In genomic region chr6:35797837-35798526, GRCh38 we compare ENCODE assay signal across 18 cellular contexts. TPM values are rescaled to one million over a fixed set of nuclear protein-coding genes. Genes with fewer than 3 reads are reported as not detected.
DNase-seq lines count a peak whose midpoint lies in the region; ATAC-seq and TF ChIP-seq lines count a peak whose summit lies in the region.
"Had no signal": no experiment of that assay in that cellular context is flagged by ENCODE, and none has a peak within 500 bp of the region (broad histone marks: within the 10 kb centered on the region; RNA-seq: fewer than 3 reads in every experiment).

No MANE protein-coding gene starts in this region.

- no peak overlapping the region for H2BK5ac ChIP-seq in mesendoderm (ENCODE audit: low read length)

- H3K79me1 ChIP-seq in mesendoderm (ENCODE audit: low read length), result no peaks in the 10 kb centered on the region

- TF ChIP-seq EP300 in SK-N-SH (IDR thresholded peaks at IDR 0.05; ENCODE audit: borderline replicate concordance in 1 of 2, low read depth in 1 of 2, low read length in 1 of 2), result no peak

- H3K4me3 ChIP-seq in SK-N-SH (ENCODE audit: low read depth in 2 of 2, low read length in 1 of 2) (no peak overlapping the region), body of pancreas (no peak overlapping the region), mesendoderm (ENCODE audit: low read length) (no peak overlapping the region), upper lobe of right lung (no peak overlapping the region), MG63 (no peak overlapping the region), breast epithelium (no peak overlapping the region)
- H3K4me3 ChIP-seq: Peyer's patch had no signal

- no peak overlapping the region for H3K23ac ChIP-seq in mesendoderm (ENCODE audit: low read length)

- H3K4me1 ChIP-seq in SK-N-SH (ENCODE audit: control insufficient read depth in 1 of 2, insufficient read depth in 2 of 2, low read depth in 1 of 2, low read length in 1 of 2) (no peaks in the 10 kb centered on the region), body of pancreas (peaks cover 46% of the 10 kb centered on the region), mesendoderm (ENCODE audit: control insufficient read depth, low read depth, low read length) (peaks cover 7% of the 10 kb centered on the region), upper lobe of right lung (no peaks in the 10 kb centered on the region), breast epithelium (no peaks in the 10 kb centered on the region)
- H3K4me1 ChIP-seq: Peyer's patch had no signal

- no peaks in the 10 kb centered on the region for H3F3A ChIP-seq in SK-N-SH (replicated peaks; ENCODE audit: insufficient read depth)

- H2AK5ac ChIP-seq in mesendoderm (ENCODE audit: low read length), result no peak overlapping the region

- H3K18ac ChIP-seq in mesendoderm (ENCODE audit: low read length), result no peak overlapping the region

- no peak overlapping the region for H2AFZ ChIP-seq in SK-N-SH (ENCODE audit: low read depth)

- H3K9me2 ChIP-seq in SK-N-SH, result no peaks in the 10 kb centered on the region

- no peak for TF ChIP-seq RAD21 in SK-N-SH (IDR thresholded peaks at IDR 0.05; ENCODE audit: low read length)

- intact Hi-C loops in body of pancreas (cut with DNase I), result no loop called here
- intact Hi-C loops in upper lobe of right lung (cut with DNase I), result loop anchor here (1.0 kb wide), 1 partner anchor 11 kb away; no protein-coding TSS in a partner anchor
- intact Hi-C loops in breast epithelium (cut with DNase I; ENCODE audit: low total_unique reads), result no loop called here

- H3K56ac ChIP-seq in mesendoderm (ENCODE audit: low read length), result peak overlapping the region; percentile 12

- 76% methylated on average over 7 of the region's 8 CpGs for WGBS in SK-N-SH (ENCODE audit: low lambda C conversion rate)
- 34 to 43% methylated on average over 8 of the region's 8 CpGs for WGBS in body of pancreas, 2 donors
- no CpG with 5 or more reads among the region's 8 CpGs for WGBS in mesendoderm (ENCODE audit: extremely low coverage, insufficient coverage, low lambda C conversion rate)

- no peak overlapping the region for H4K8ac ChIP-seq in mesendoderm (ENCODE audit: low read depth, low read length)

- CTCF ChIA-PET in SK-N-SH (lab: Yijun Ruan, JAX), result interaction anchor here (0.9 to 1.9 kb wide), 3 partner anchors 10 to 297 kb away, joined by 3 to 8 read pairs (median 3); no protein-coding TSS in a partner anchor

- TF ChIP-seq CTCF in SK-N-SH (IDR thresholded peaks at IDR 0.05) (no peak), body of pancreas (IDR thresholded peaks at IDR 0.05) (peak in 1 of 7 experiments; percentile 22), upper lobe of right lung (IDR thresholded peaks at IDR 0.05) (no peak), breast epithelium (IDR thresholded peaks at IDR 0.05) (no peak)

- H2BK15ac ChIP-seq in mesendoderm (replicated peaks; ENCODE audit: low read depth), result no peak overlapping the region

- H3K4me2 ChIP-seq in SK-N-SH (no peak overlapping the region), mesendoderm (ENCODE audit: low read length) (no peak overlapping the region)

- H3K9ac ChIP-seq in SK-N-SH (no peak overlapping the region), mesendoderm (ENCODE audit: low read length) (no peak overlapping the region)

- H3K27me3 ChIP-seq in SK-N-SH (ENCODE audit: insufficient read depth), result no peaks in the 10 kb centered on the region; the same call in none of the 2 replicates
- no peaks in the 10 kb centered on the region for H3K27me3 ChIP-seq in body of pancreas
- no peaks in the 10 kb centered on the region for H3K27me3 ChIP-seq in mesendoderm (ENCODE audit: insufficient read depth, low read length, poor library complexity)
- no peaks in the 10 kb centered on the region for H3K27me3 ChIP-seq in upper lobe of right lung
- H3K27me3 ChIP-seq in MG63, result no peaks in the 10 kb centered on the region
- no peaks in the 10 kb centered on the region for H3K27me3 ChIP-seq in breast epithelium
- H3K27me3 ChIP-seq: Peyer's patch had no signal

- no peak overlapping the region for H3K4ac ChIP-seq in mesendoderm (ENCODE audit: low read depth, low read length)

- no peak for TF ChIP-seq POLR2A in body of pancreas (IDR thresholded peaks at IDR 0.05)
- no peak for TF ChIP-seq POLR2A in breast epithelium (IDR thresholded peaks at IDR 0.05)

- POLR2A ChIA-PET in SK-N-SH (lab: Yijun Ruan, JAX), result interaction anchor here (1.2 kb wide), 1 partner anchor 12 kb away, joined by 3 read pairs; no protein-coding TSS in a partner anchor

- H3K27ac ChIP-seq in SK-N-SH (ENCODE audit: low read depth in 2 of 2, low read length in 1 of 2) (no peak overlapping the region), body of pancreas (peak overlapping the region; percentile 92 to 100 (median 97)), mesendoderm (ENCODE audit: low read depth, low read length) (no peak overlapping the region), upper lobe of right lung (no peak overlapping the region), breast epithelium (no peak overlapping the region)
- H3K27ac ChIP-seq: Peyer's patch had no signal

- peak; percentile 25 for DNase-seq in SK-N-SH
- peak; percentile 97 to 99 (median 98) for DNase-seq in body of pancreas
- DNase-seq in mesendoderm, result no peak
- DNase-seq in upper lobe of right lung, result no peak
- DNase-seq in activated naive CD4-positive, alpha-beta T cell treated with anti-CD3 and anti-CD28 coated beads, Interleukin-2, amount 50 U/mL, for 16 hours, result no peak
- DNase-seq in MG63, result no peak
- no peak for DNase-seq in breast epithelium (ENCODE audit: low spot score in 2 of 2)
- DNase-seq: C1 segment of cervical spinal cord, DMS153, HFFc6, Karpas-422, NCI-H1105 treated with DMSO at 0.1 percent for 48 hours, NCI-H1930, NCI-H510A, Peyer's patch, SHP77 had no signal

- H4K5ac ChIP-seq in mesendoderm (ENCODE audit: low read length), result no peak overlapping the region

- H3K9me3 ChIP-seq in SK-N-SH (no peaks in the 10 kb centered on the region), body of pancreas (no peaks in the 10 kb centered on the region), upper lobe of right lung (no peaks in the 10 kb centered on the region), MG63 (no peaks in the 10 kb centered on the region), breast epithelium (no peaks in the 10 kb centered on the region)
- H3K9me3 ChIP-seq: Peyer's patch had no signal

- H2BK120ac ChIP-seq in mesendoderm (ENCODE audit: low read depth, low read length), result no peak overlapping the region

- ATAC-seq in SK-N-SH treated with all-trans-retinoic acid at 6 μM for 48 hours (no peak), body of pancreas (peak; percentile 67), upper lobe of right lung (peak; percentile 29)

- H3K36me3 ChIP-seq in SK-N-SH (replicated peaks in 1 of 2; ENCODE audit: control insufficient read depth in 1 of 2, insufficient read depth in 2 of 2, low read length in 1 of 2), result no peaks in the 10 kb centered on the region
- H3K36me3 ChIP-seq in body of pancreas (replicated peaks in 1 of 2; ENCODE audit: insufficient read depth in 1 of 2, low read depth in 2 of 2), result peaks cover 0 to 10% of the 10 kb centered on the region in 2 donors
- H3K36me3 ChIP-seq in mesendoderm (ENCODE audit: control insufficient read depth, insufficient read depth, low read length), result no peaks in the 10 kb centered on the region
- no peaks in the 10 kb centered on the region for H3K36me3 ChIP-seq in upper lobe of right lung
- no peaks in the 10 kb centered on the region for H3K36me3 ChIP-seq in MG63
- no peaks in the 10 kb centered on the region for H3K36me3 ChIP-seq in breast epithelium
- H3K36me3 ChIP-seq: Peyer's patch had no signal

- H3K79me2 ChIP-seq in SK-N-SH (ENCODE audit: insufficient read depth) (no peaks in the 10 kb centered on the region), mesendoderm (ENCODE audit: control insufficient read depth, insufficient read depth, low read length) (no peaks in the 10 kb centered on the region)

- H4K20me1 ChIP-seq in SK-N-SH (ENCODE audit: insufficient read depth), result no peaks in the 10 kb centered on the region

TF ChIP-seq in SK-N-SH, 30 proteins besides CTCF, POLR2A, EP300 and RAD21 (continues in another document):
- TF ChIP-seq RXRA (IDR thresholded peaks at IDR 0.05; ENCODE audit: borderline replicate concordance, low read depth), result no peak
- TF ChIP-seq POLR2AphosphoS5 (IDR thresholded peaks at IDR 0.05; ENCODE audit: low read depth, low read length), result no peak

TF ChIP-seq in SK-N-SH treated with all-trans-retinoic acid at 6 μM for 48 hours, 23 proteins besides CTCF, POLR2A, EP300 and RAD21 (continues in another document):
- TF ChIP-seq ZNF565 (CRISPR knock-in tag; conservative IDR thresholded peaks at IDR 0.05; ENCODE audit: low read depth), result no peak

RNA-seq across cellular contexts. Expression of gene CLPS, which starts 0.9 kb away (rescaled TPM):
- polyA plus RNA-seq in SK-N-SH (2012; rRNA removed), result not detected in 2 replicates
- not detected in 2 replicates for polyA plus RNA-seq in SK-N-SH (2012; cell fraction: cytosol; rRNA removed)
- not detected in 2 replicates for polyA plus RNA-seq in SK-N-SH (2012; cell fraction: nucleus; rRNA removed)
- over 10,000 TPM; 21,261 to 26,491 TPM for total RNA-seq in body of pancreas
- not detected for polyA plus RNA-seq in mesendoderm (2013, experiment 1 of 2)
- polyA plus RNA-seq in mesendoderm (2013, experiment 2 of 2), result not detected
- total RNA-seq in upper lobe of right lung, result not detected
- total RNA-seq in MG63 (2014; rRNA removed; shearing (Covaris generic); ENCODE audit: low replicate concordance), result not detected in 2 replicates
- total RNA-seq in breast epithelium, result not detected
- total RNA-seq: A172, HFFc6, Peyer's patch had no signal

RNA-seq across cellular contexts. Expression of gene LHFPL5, which starts 7.2 kb away (rescaled TPM):
- polyA plus RNA-seq in SK-N-SH (2012; rRNA removed), result not detected in 2 replicates
- polyA plus RNA-seq in SK-N-SH (2012; cell fraction: cytosol; rRNA removed), result not detected in 2 replicates
- 0.02 TPM in 1 of 2 replicates, not detected in the other for polyA plus RNA-seq in SK-N-SH (2012; cell fraction: nucleus; rRNA removed)
- total RNA-seq in body of pancreas (1 to 10 TPM; 5.6 to 6.2 TPM), upper lobe of right lung (not detected), breast epithelium (not detected)
- polyA plus RNA-seq in mesendoderm (2013, experiment 1 of 2), result not detected
- polyA plus RNA-seq in mesendoderm (2013, experiment 2 of 2), result not detected
- not detected in 2 replicates for total RNA-seq in MG63 (2014; rRNA removed; shearing (Covaris generic); ENCODE audit: low replicate concordance)
- total RNA-seq: A172, HFFc6, Peyer's patch had no signal

RNA-seq across cellular contexts. Expression of gene CLPSL1, which starts 17.2 kb away (rescaled TPM):
- not detected in 2 replicates for polyA plus RNA-seq in SK-N-SH (2012; rRNA removed)
- polyA plus RNA-seq in SK-N-SH (2012; cell fraction: cytosol; rRNA removed), result not detected in 2 replicates
- not detected in 2 replicates for polyA plus RNA-seq in SK-N-SH (2012; cell fraction: nucleus; rRNA removed)
- total RNA-seq in body of pancreas (10 to 100 TPM in 1 of 2 donors, 1 to 10 TPM in 1; 7.8 to 11.9 TPM), upper lobe of right lung (not detected), breast epithelium (1 to 10 TPM in 1 of 3 donors, not detected in 2; 1.3 TPM)
- polyA plus RNA-seq in mesendoderm (2013, experiment 1 of 2), result not detected
- polyA plus RNA-seq in mesendoderm (2013, experiment 2 of 2), result not detected
- total RNA-seq in MG63 (2014; rRNA removed; shearing (Covaris generic); ENCODE audit: low replicate concordance), result not detected in 2 replicates
- total RNA-seq: A172, HFFc6, Peyer's patch had no signal

RNA-seq across cellular contexts. Expression of gene CLPSL2, which starts 21.6 kb away (rescaled TPM):
- polyA plus RNA-seq in SK-N-SH (2012; rRNA removed), result not detected in 2 replicates
- not detected in 2 replicates for polyA plus RNA-seq in SK-N-SH (2012; cell fraction: cytosol; rRNA removed)
- polyA plus RNA-seq in SK-N-SH (2012; cell fraction: nucleus; rRNA removed), result not detected in 2 replicates
- total RNA-seq in body of pancreas (not detected), upper lobe of right lung (not detected), breast epithelium (1 to 10 TPM in 1 of 3 donors, not detected in 2; 2.3 TPM)
- polyA plus RNA-seq in mesendoderm (2013, experiment 1 of 2), result 1.7 TPM
- 1.6 TPM for polyA plus RNA-seq in mesendoderm (2013, experiment 2 of 2)
- not detected in 2 replicates for total RNA-seq in MG63 (2014; rRNA removed; shearing (Covaris generic); ENCODE audit: low replicate concordance)
- total RNA-seq: HFFc6, Peyer's patch had no signal

Comparison
In these comparisons a context has a peak if more than half of its experiments do, and no peak if none do; other contexts are left out.
1. DNase-seq: peak in SK-N-SH (single experiment) and body of pancreas (4 of 4); none in mesendoderm (single experiment), upper lobe of right lung (single experiment), activated naive CD4-positive, alpha-beta T cell treated with anti-CD3 and anti-CD28 coated beads, Interleukin-2, amount 50 U/mL, for 16 hours (single experiment), MG63 (single experiment) and breast epithelium (0 of 2).
2. H3K27ac ChIP-seq: peak in body of pancreas (4 of 4); none in SK-N-SH (0 of 2), mesendoderm (single experiment), upper lobe of right lung (single experiment) and breast epithelium (0 of 2).
3. RNA of gene CLPS, which starts 0.9 kb away (total RNA-seq): 21,261 to 26,491 TPM in body of pancreas; not detected in upper lobe of right lung (single experiment), not detected in MG63 and not detected in breast epithelium; every median in the first group is over 1,000 times any median in the second.